In the genomic region with DNA sequence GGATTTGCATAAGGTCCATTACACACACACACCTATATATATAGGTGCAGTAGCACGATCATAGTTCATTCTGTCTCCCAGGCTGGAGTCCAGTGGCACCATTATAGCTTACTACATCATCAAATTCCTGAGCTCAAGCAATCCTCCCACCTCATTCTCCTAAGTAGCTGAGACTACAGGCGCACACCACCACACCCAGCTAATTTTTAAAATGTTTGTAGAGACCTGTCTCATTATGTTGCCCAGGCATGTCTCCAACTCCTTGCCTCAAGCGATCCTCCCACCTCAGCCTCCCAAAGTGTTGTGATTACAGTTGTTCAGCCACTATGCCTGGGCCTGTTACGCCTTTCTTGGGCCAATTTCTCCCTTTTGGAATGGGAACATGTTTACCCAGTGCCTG, we compare ENCODE assay signal across 15 cellular contexts.
"Had no signal": no experiment of that assay in that cellular context is flagged by ENCODE, and none has a peak within 500 bp of the region (broad histone marks: within the 10 kb centered on the region; RNA-seq: fewer than 3 reads in every experiment).

No MANE protein-coding gene starts in this region.

- H3K4me3 Mint-ChIP-seq: dendritic cell treated with granulocyte-macrophage colony-stimulating factor and Interleukin-4, amounts not matched to agents 40 ng/mL and 50 ng/mL, for 4 days; effector memory CD8-positive, alpha-beta T cell; immature natural killer cell; natural killer cell; neural crest cell; type B pancreatic cell had no signal

- H3K27ac Mint-ChIP-seq: dendritic cell treated with granulocyte-macrophage colony-stimulating factor and Interleukin-4, amounts not matched to agents 40 ng/mL and 50 ng/mL, for 4 days; effector memory CD8-positive, alpha-beta T cell; immature natural killer cell; natural killer cell had no signal

- FAIRE-seq: colon, urothelium cell line had no signal

- H3K4me1 Mint-ChIP-seq: immature natural killer cell, neural crest cell had no signal

- DNase-seq: cerebellar nuclear complex; effector memory CD8-positive, alpha-beta T cell; immature natural killer cell; natural killer cell; stimulated activated CD4-positive, alpha-beta T cell treated with anti-CD3 and anti-CD28 coated beads, Interleukin-2, amount 100 ng/mL, for 48 hours; stimulated activated naive CD4-positive, alpha-beta T cell treated with Interleukin-2 at 50 U/mL for 16 hours had no signal

- H3K27ac ChIP-seq: esophagus muscularis mucosa, gastroesophageal sphincter, right atrium auricular region had no signal

- H3K27me3 ChIP-seq: esophagus muscularis mucosa, gastroesophageal sphincter, right atrium auricular region had no signal

- H3K4me3 ChIP-seq: esophagus muscularis mucosa, gastroesophageal sphincter, right atrium auricular region, smooth muscle cell had no signal

- H3K4me2 ChIP-seq: smooth muscle cell had no signal

- H3K4me1 ChIP-seq: gastroesophageal sphincter had no signal

- ATAC-seq: effector memory CD8-positive, alpha-beta T cell; gastroesophageal sphincter had no signal

- H3K27me3 Mint-ChIP-seq: dendritic cell treated with granulocyte-macrophage colony-stimulating factor and Interleukin-4, amounts not matched to agents 40 ng/mL and 50 ng/mL, for 4 days; effector memory CD8-positive, alpha-beta T cell; type B pancreatic cell had no signal

- H3K36me3 Mint-ChIP-seq: natural killer cell had no signal

- H3K9me3 ChIP-seq: esophagus muscularis mucosa, gastroesophageal sphincter, right atrium auricular region had no signal

- H3K9me3 Mint-ChIP-seq: dendritic cell treated with granulocyte-macrophage colony-stimulating factor and Interleukin-4, amounts not matched to agents 40 ng/mL and 50 ng/mL, for 4 days; effector memory CD8-positive, alpha-beta T cell; immature natural killer cell; natural killer cell; neural crest cell had no signal
